11 cellular contexts compared by ENCODE assay signal in the genomic region with DNA sequence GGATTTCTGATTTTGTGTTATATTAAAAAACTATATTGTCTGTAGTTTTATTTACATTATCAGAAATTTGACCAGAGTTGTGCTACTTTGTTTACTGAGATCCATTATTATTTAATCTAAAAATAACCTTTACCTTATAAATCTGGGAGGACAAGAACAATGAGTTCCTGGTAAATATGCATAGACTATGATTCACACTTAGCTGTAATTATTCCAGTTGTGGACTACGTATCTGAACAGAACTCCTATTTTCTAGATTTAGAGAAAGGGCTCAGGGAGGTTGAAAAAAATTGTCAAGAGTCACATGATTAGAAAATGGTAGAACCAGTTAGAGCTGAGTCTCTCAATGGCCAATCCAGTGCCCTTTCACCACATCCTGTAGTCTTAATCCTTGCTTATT. TPM values are rescaled to one million over a fixed set of nuclear protein-coding genes. Genes with fewer than 3 reads are reported as not detected.
"Had no signal": no experiment of that assay in that cellular context is flagged by ENCODE, and none has a peak within 500 bp of the region (broad histone marks: within the 10 kb centered on the region; RNA-seq: fewer than 3 reads in every experiment).

No MANE protein-coding gene starts in this region.

- H3K9me3 Mint-ChIP-seq: GM23338, H9 had no signal

- H3K4me3 Mint-ChIP-seq: GM23338, H9, HFFc6 had no signal

- H3K27ac Mint-ChIP-seq: GM23338, H9, HFFc6 had no signal

- ATAC-seq: GM23338, HCT116 had no signal

- H3K9ac ChIP-seq: GM23248 had no signal

- H3K4me3 ChIP-seq: GM23248, GM23338, HAP-1 had no signal

- H3K27ac ChIP-seq: GM23248 had no signal

- H3K9me3 ChIP-seq: HAP-1 had no signal

- H2AFZ ChIP-seq: GM23248, GM23338 had no signal

- H3K4me2 ChIP-seq: GM23338 had no signal

- DNase-seq: GM23248, GOT3, H7, H9, HCEC 1CT, HFFc6 had no signal

- FAIRE-seq: H1, H54 had no signal

- H3K36me3 ChIP-seq: HAP-1 had no signal

RNA-seq across cellular contexts. Expression of gene GPR158, which starts 4.2 kb away (rescaled TPM):
- total RNA-seq: GM23248, HFFc6 had no signal
- polyA plus RNA-seq: GM23248 had no signal
